16 cellular contexts compared by ENCODE assay signal in the genomic region with DNA sequence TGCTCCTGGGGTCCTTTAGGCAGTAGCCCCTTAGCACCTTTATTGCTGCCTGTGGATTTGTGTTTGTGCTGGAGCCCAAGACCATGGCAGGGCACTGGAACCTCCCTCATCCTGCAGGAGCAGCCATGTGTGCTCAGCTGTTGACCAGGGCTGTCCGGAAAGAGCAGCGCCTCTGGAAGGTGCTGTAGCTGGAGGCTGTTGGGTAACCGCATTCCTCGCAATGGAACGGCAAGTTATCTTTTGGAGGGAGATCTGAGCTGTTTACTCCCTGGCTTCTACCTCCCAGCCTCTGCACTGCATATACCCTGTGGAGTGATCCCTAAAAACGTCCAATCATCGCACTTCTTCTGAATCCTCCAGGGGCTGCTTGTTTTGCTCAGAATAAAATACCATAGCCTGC.
DNase-seq lines count a peak whose midpoint lies in the region; ATAC-seq lines count a peak whose summit lies in the region.
"Had no signal": no experiment of that assay in that cellular context is flagged by ENCODE, and none has a peak within 500 bp of the region (broad histone marks: within the 10 kb centered on the region; RNA-seq: fewer than 3 reads in every experiment).

No MANE protein-coding gene starts in this region.

- H3K27ac Mint-ChIP-seq in T-helper 17 cell = peak overlapping the region; percentile 51
- H3K27ac Mint-ChIP-seq: CD8-positive, alpha-beta T cell; GM23338 had no signal

- H2AFZ ChIP-seq in trophoblast cell (ENCODE audit: insufficient read depth, low read length, poor library complexity) = no peak overlapping the region
- H2AFZ ChIP-seq: GM23338 had no signal

- H3K79me2 ChIP-seq in trophoblast cell (ENCODE audit: control insufficient read depth, insufficient read depth, low read length, poor library complexity) = no peaks in the 10 kb centered on the region

- H3K27me3 ChIP-seq in trophoblast cell (ENCODE audit: insufficient read depth, low read length) = no peaks in the 10 kb centered on the region
- no peaks in the 10 kb centered on the region for H3K27me3 ChIP-seq in HAP-1 (ENCODE audit: low read depth)

- no peak overlapping the region for H2BK12ac ChIP-seq in trophoblast cell (ENCODE audit: low read length)

- no peak overlapping the region for H3K4me3 ChIP-seq in trophoblast cell (ENCODE audit: low read depth, low read length)
- no peak overlapping the region for H3K4me3 ChIP-seq in HAP-1
- H3K4me3 ChIP-seq: GM12878, GM23338 had no signal

- H4K8ac ChIP-seq in trophoblast cell (ENCODE audit: low read depth, low read length) = no peak overlapping the region

- H3K36me3 ChIP-seq in trophoblast cell (ENCODE audit: control insufficient read depth in 1 of 2, insufficient read depth in 2 of 2, low read length in 2 of 2) (no peaks in the 10 kb centered on the region), HAP-1 (replicated peaks) (no peaks in the 10 kb centered on the region)

- no peak overlapping the region for H3K4me3 Mint-ChIP-seq in T-helper 17 cell
- H3K4me3 Mint-ChIP-seq: CD14-positive monocyte; CD8-positive, alpha-beta T cell; GM23338 had no signal

- H2BK5ac ChIP-seq in trophoblast cell (ENCODE audit: low read depth, low read length, poor library complexity) = no peak overlapping the region

- H3K4me1 Mint-ChIP-seq in T-helper 17 cell = peaks cover 5% of the 10 kb centered on the region
- H3K4me1 Mint-ChIP-seq: CD14-positive monocyte, GM23338 had no signal

- intact Hi-C loops in left ventricle myocardium superior (cut with micrococcal nuclease) (loop anchor here (10.0 kb wide), 1 partner anchor 173 kb away; no protein-coding TSS in a partner anchor), Right ventricle myocardium superior (cut with DNase I) (no loop called here)

- H2BK120ac ChIP-seq in trophoblast cell (ENCODE audit: insufficient read depth, low read length, poor library complexity) = no peak overlapping the region

- no peak overlapping the region for H3K23ac ChIP-seq in trophoblast cell (ENCODE audit: low read length)

- H3K27me3 Mint-ChIP-seq in T-helper 17 cell = no peaks in the 10 kb centered on the region

- no CpG with 5 or more reads among the region's 7 CpGs for WGBS in trophoblast cell (ENCODE audit: extremely low coverage, insufficient coverage, insufficient read length)

- no peaks in the 10 kb centered on the region for H3K79me1 ChIP-seq in trophoblast cell (ENCODE audit: low read length)

- H3K4me1 ChIP-seq in trophoblast cell (ENCODE audit: control insufficient read depth in 1 of 2, insufficient read depth in 2 of 2, low read length in 2 of 2) (no peaks in the 10 kb centered on the region), HAP-1 (no peaks in the 10 kb centered on the region)

- in situ Hi-C loops in HAP-1 (cut with MboI; ENCODE audit: low sequenced_read_pairs) = no loop called here

- H3K4me2 ChIP-seq in trophoblast cell (ENCODE audit: low read length) = no peak overlapping the region
- H3K4me2 ChIP-seq: GM23338 had no signal

- no peak overlapping the region for H3K18ac ChIP-seq in trophoblast cell (ENCODE audit: low read length)

- H2AK5ac ChIP-seq in trophoblast cell (ENCODE audit: low read length) = no peak overlapping the region

- H4K91ac ChIP-seq in trophoblast cell (ENCODE audit: low read depth, low read length) = no peak overlapping the region

- no peak for DNase-seq in left ventricle myocardium superior
- no peak for DNase-seq in Right ventricle myocardium superior
- no peak for DNase-seq in T-helper 17 cell
- DNase-seq in left kidney (ENCODE audit: low read depth, low spot score) = peak; percentile 15
- DNase-seq in trophoblast cell = peak; percentile 14 to 62
- no peak for DNase-seq in NCI-H526 treated with DMSO at 0.1 percent for 48 hours (lab: John Stamatoyannopoulos, UW)
- DNase-seq in GDM1 (lab: John Stamatoyannopoulos, UW) = no peak
- no peak for DNase-seq in HAP-1 (ENCODE audit: low spot score in 2 of 2)
- DNase-seq: CD8-positive, alpha-beta T cell; COR-L47; DMS53; H7 had no signal

- ATAC-seq in left ventricle myocardium superior (peak; percentile 56), Right ventricle myocardium superior (ENCODE audit: poor library complexity) (no peak), T-helper 17 cell (no peak)
- ATAC-seq: CD8-positive, alpha-beta T cell; GM12878; GM23338 had no signal

- H3K9me3 ChIP-seq in T-helper 17 cell (ENCODE audit: control insufficient read depth, low read length, poor library complexity, severe bottlenecking) (no peaks in the 10 kb centered on the region), trophoblast cell (ENCODE audit: insufficient read depth, low read depth, low read length) (peaks cover 2% of the 10 kb centered on the region), HAP-1 (no peaks in the 10 kb centered on the region)

- H3K36me3 Mint-ChIP-seq in T-helper 17 cell (ENCODE audit: low read depth) = peaks cover 5% of the 10 kb centered on the region

- no peak overlapping the region for H4K12ac ChIP-seq in trophoblast cell (ENCODE audit: low read depth, low read length)

- H3K27ac ChIP-seq in trophoblast cell (ENCODE audit: low read depth, low read length) = no peak overlapping the region
- H3K27ac ChIP-seq: 22Rv1 had no signal

- no peak overlapping the region for H3K14ac ChIP-seq in trophoblast cell (ENCODE audit: low read length)

- H3K4ac ChIP-seq in trophoblast cell (ENCODE audit: low read depth, low read length) = no peak overlapping the region

- no peak overlapping the region for H3K9ac ChIP-seq in trophoblast cell (ENCODE audit: low read length)

Comparison
In these comparisons a context has a peak if more than half of its experiments do, and no peak if none do; other contexts are left out.
1. DNase-seq: peak in left kidney (single experiment) and trophoblast cell (2 of 2); none in left ventricle myocardium superior (single experiment), Right ventricle myocardium superior (single experiment), T-helper 17 cell (0 of 3), NCI-H526 treated with DMSO at 0.1 percent for 48 hours (single experiment), GDM1 (single experiment) and HAP-1 (0 of 2).